Comparison of ENCODE assay signal across 7 cellular contexts in the genomic region with DNA sequence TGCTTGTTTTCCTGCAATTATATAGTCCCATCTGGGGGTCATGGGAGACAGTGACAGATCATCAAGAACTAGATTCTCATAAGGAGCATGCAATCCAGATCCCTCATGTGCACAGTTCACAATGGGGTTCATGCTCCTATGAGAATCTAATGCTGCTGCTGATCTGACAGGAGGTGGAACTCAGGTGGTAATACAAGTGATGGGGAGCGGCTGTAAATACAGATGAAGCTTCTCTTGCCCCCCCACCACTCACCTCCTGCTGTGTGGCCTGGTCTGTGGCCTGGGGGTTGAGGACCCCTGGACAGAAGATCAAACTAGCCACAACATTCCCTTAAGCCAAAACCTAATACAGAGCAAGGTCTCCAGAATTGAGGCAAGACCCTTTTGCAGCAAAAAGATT.
"Had no signal": no experiment of that assay in that cellular context is flagged by ENCODE, and none has a peak within 500 bp of the region (broad histone marks: within the 10 kb centered on the region; RNA-seq: fewer than 3 reads in every experiment).

No MANE protein-coding gene starts in this region.

- H3K36me3 Mint-ChIP-seq: IgD-negative memory B cell had no signal

- H3K27ac Mint-ChIP-seq: IgD-negative memory B cell had no signal

- DNase-seq: IMR-90, KBM-7, KG1 had no signal

- H3K4me3 ChIP-seq: K562 had no signal

- H3K4me3 Mint-ChIP-seq: IgD-negative memory B cell had no signal

- H3K9me3 Mint-ChIP-seq: IgD-negative memory B cell had no signal

- H3K27ac ChIP-seq: HL-60 had no signal

- ATAC-seq: HepG2, K562 had no signal
